In the genomic region with DNA sequence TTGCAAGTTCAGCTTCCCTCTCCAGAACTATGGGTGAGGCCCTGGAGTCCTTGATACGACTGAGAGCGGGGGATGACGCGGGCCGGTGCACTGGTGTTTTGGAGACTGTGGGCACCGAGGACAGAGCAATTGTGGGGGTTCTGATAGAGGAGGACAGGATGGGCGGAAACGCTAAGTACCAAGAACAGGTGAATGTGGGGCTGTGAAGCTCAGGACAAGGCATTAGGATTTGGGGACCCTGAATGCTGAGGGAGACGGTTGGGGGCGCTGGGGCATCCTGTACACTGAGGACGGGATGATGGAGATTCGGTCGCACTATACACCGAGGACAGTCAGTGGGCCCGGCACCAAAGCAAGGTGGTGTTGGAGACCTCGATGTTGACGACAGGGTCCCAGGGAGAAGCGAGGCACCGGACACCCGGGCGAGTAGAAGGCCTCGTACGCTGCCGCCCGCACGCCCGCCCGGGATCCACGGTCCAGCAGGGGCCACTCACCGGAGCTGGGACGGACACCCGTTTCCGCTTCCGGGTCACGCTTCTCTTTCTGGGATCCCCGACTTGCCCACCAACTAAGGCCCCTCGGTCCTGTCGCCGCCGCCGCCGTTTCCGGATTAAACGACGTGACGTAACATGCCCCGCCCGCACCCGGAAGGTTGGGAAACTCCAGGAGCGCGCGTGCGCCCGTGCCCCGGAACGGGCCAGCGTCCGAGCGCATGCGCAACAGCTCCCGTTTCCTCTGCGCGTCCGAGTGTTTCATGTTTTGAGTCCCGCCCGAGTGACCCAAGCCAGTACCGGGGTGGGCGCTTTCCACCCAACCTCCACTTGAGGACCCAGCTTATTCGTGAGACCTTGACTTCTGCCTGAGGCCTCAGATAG, we compare ENCODE assay signal across 8 cellular contexts. TPM values are rescaled to one million over a fixed set of nuclear protein-coding genes. Genes with fewer than 3 reads are reported as not detected.
DNase-seq lines count a peak whose midpoint lies in the region; ATAC-seq, FAIRE-seq and TF ChIP-seq lines count a peak whose summit lies in the region.

Gene CHMP2A (minus strand): TSS at position 612 of the 875 bp plus-strand sequence. CDS start 893 bp downstream, outside the sequence.

- H3K4me1 Mint-ChIP-seq in CD8-positive, alpha-beta memory T cell, result peaks cover 48 to 63% (median 57%) of the 10 kb centered on the region in 3 donors
- peaks cover 62% of the 10 kb centered on the region for H3K4me1 Mint-ChIP-seq in activated naive CD8-positive, alpha-beta T cell treated with anti-CD3 and anti-CD28 coated beads, Interleukin-2, amount 50 U/mL, for 24 hours

- no peaks in the 10 kb centered on the region for H3K9me3 Mint-ChIP-seq in CD8-positive, alpha-beta memory T cell
- no peaks in the 10 kb centered on the region for H3K9me3 Mint-ChIP-seq in activated naive CD8-positive, alpha-beta T cell treated with anti-CD3 and anti-CD28 coated beads, Interleukin-2, amount 50 U/mL, for 24 hours

- peak within 1 kb of the TSS; percentile 97 to 99 (median 98) for H3K27ac Mint-ChIP-seq in CD8-positive, alpha-beta memory T cell
- H3K27ac Mint-ChIP-seq in activated naive CD8-positive, alpha-beta T cell treated with anti-CD3 and anti-CD28 coated beads, Interleukin-2, amount 50 U/mL, for 24 hours, result peak within 1 kb of the TSS; percentile 98

- H3K27me3 Mint-ChIP-seq in CD8-positive, alpha-beta memory T cell, result peaks cover 0 to 1% of the 10 kb centered on the region in 2 donors
- H3K27me3 Mint-ChIP-seq in activated naive CD8-positive, alpha-beta T cell treated with anti-CD3 and anti-CD28 coated beads, Interleukin-2, amount 50 U/mL, for 24 hours, result peaks cover 2% of the 10 kb centered on the region

- H3K36me3 ChIP-seq in CD8-positive, alpha-beta memory T cell (ENCODE audit: insufficient read depth, low read length), result peaks cover 40% of the 10 kb centered on the region
- H3K36me3 ChIP-seq in aorta (ENCODE audit: control insufficient read depth in 1 of 2, insufficient read depth in 2 of 2, low read length in 1 of 2), result peaks cover 0 to 7% of the 10 kb centered on the region in 2 donors

- H3K27me3 ChIP-seq in CD8-positive, alpha-beta memory T cell (ENCODE audit: insufficient read depth, low read length, poor library complexity, severe bottlenecking), result no peaks in the 10 kb centered on the region
- H3K27me3 ChIP-seq in aorta (ENCODE audit: control insufficient read depth in 1 of 2, insufficient read depth in 2 of 2, low read length in 1 of 2), result no peaks in the 10 kb centered on the region

- POLR2A ChIA-PET in CD8-positive, alpha-beta memory T cell (lab: Charles Lee), result interaction anchor here (1.2 to 3.1 kb wide), 7 partner anchors 8 to 40 kb away, joined by 5 to 26 read pairs (median 7); partner anchors contain the start of genes MZF1, TRIM28 and ZBTB45

- peak; percentile 54 for TF ChIP-seq POLR2A in H54 (IDR thresholded peaks at IDR 0.05; ENCODE audit: low read depth, low read length)

- CTCF ChIA-PET in CD8-positive, alpha-beta memory T cell (lab: Charles Lee), result interaction anchor here (1.0 to 5.2 kb wide), 6 partner anchors 10 to 41 kb away, joined by 3 to 45 read pairs (median 4); partner anchors contain the start of genes TRIM28 and ZBTB45

- intact Hi-C loops in left cardiac atrium (cut with DNase I), result no loop called here
- intact Hi-C loops in aorta (cut with DNase I), result no loop called here

- H3K9me3 ChIP-seq in CD8-positive, alpha-beta memory T cell (ENCODE audit: low read length), result no peaks in the 10 kb centered on the region
- H3K9me3 ChIP-seq in aorta (ENCODE audit: control insufficient read depth, low read length), result no peaks in the 10 kb centered on the region

- FAIRE-seq in H54 (lab: Jason Lieb, UNC) (no peak), RCC 7860 (lab: Jason Lieb, UNC) (peak; percentile 45)

- H3K4me3 Mint-ChIP-seq in CD8-positive, alpha-beta memory T cell, result peak within 1 kb of the TSS; percentile 90 to 98 (median 96)
- peak within 1 kb of the TSS; percentile 99 for H3K4me3 Mint-ChIP-seq in activated naive CD8-positive, alpha-beta T cell treated with anti-CD3 and anti-CD28 coated beads, Interleukin-2, amount 50 U/mL, for 24 hours

- ATAC-seq in activated naive CD8-positive, alpha-beta T cell treated with anti-CD3 and anti-CD28 coated beads, Interleukin-2, amount 50 U/mL, for 24 hours, result peak; percentile 50
- ATAC-seq in left cardiac atrium (peak; percentile 50 to 60), aorta (ENCODE audit: low FRiP score) (peak; percentile 84)

- peaks cover 35% of the 10 kb centered on the region for H3K4me1 ChIP-seq in CD8-positive, alpha-beta memory T cell (ENCODE audit: insufficient read depth, low read length)
- H3K4me1 ChIP-seq in aorta (ENCODE audit: control insufficient read depth in 1 of 2, insufficient read depth in 2 of 2, low read length in 2 of 2), result no peaks in the 10 kb centered on the region

- H3K36me3 Mint-ChIP-seq in CD8-positive, alpha-beta memory T cell, result peaks cover 0 to 84% (median 16%) of the 10 kb centered on the region in 3 donors
- peaks cover 69% of the 10 kb centered on the region for H3K36me3 Mint-ChIP-seq in activated naive CD8-positive, alpha-beta T cell treated with anti-CD3 and anti-CD28 coated beads, Interleukin-2, amount 50 U/mL, for 24 hours (ENCODE audit: low read depth)

- DNase-seq in CD8-positive, alpha-beta memory T cell, result peak; percentile 96 to 99 (median 99)
- DNase-seq in H54 (ENCODE audit: insufficient read length, low spot score) (peak; percentile 90), RCC 7860 (ENCODE audit: low spot score) (peak; percentile 85), left cardiac atrium (peak; percentile 99), putamen (ENCODE audit: low spot score) (peak; percentile 96), aorta (peak; percentile 99 to 100), NOMO-1 treated with DMSO at 0.1 percent for 48 hours (lab: John Stamatoyannopoulos, UW; ENCODE audit: unreplicated experiment) (no peak)
- DNase-seq in activated naive CD8-positive, alpha-beta T cell treated with anti-CD3 and anti-CD28 coated beads, Interleukin-2, amount 50 U/mL, for 24 hours, result peak; percentile 99

- peak within 1 kb of the TSS; percentile 93 for H3K27ac ChIP-seq in CD8-positive, alpha-beta memory T cell (ENCODE audit: low read depth, low read length)
- peak within 1 kb of the TSS in 1 of 2 donors; percentile 91 for H3K27ac ChIP-seq in aorta (ENCODE audit: low read depth in 1 of 2, low read length in 2 of 2)

- 0% methylated on average over 49 to 69 of the region's 69 CpGs for WGBS in aorta, 2 donors

- peak within 1 kb of the TSS; percentile 91 for H3K4me3 ChIP-seq in CD8-positive, alpha-beta memory T cell (ENCODE audit: low read length)
- peak within 1 kb of the TSS; percentile 39 to 57 for H3K4me3 ChIP-seq in aorta (ENCODE audit: low read length in 2 of 2)

RNA-seq across cellular contexts. Expression of gene CHMP2A, which starts in this region (rescaled TPM):
- 10 to 100 TPM; 88.8 to 89.7 TPM for total RNA-seq in CD8-positive, alpha-beta memory T cell
- 198 TPM for polyA plus RNA-seq in CD8-positive, alpha-beta memory T cell
- total RNA-seq in left cardiac atrium, result 100 to 1,000 TPM; 109 to 113 TPM
- total RNA-seq in aorta, result 10 to 100 TPM; 94.9 to 99.8 TPM
- polyA plus RNA-seq in aorta, result 100 to 1,000 TPM; 186 to 208 TPM
